In genomic region chr19:46745521-46746280, GRCh38 we compare ENCODE assay signal across 8 cellular contexts.
DNase-seq lines count a peak whose midpoint lies in the region; ATAC-seq and TF ChIP-seq lines count a peak whose summit lies in the region.

A gene with protein sequence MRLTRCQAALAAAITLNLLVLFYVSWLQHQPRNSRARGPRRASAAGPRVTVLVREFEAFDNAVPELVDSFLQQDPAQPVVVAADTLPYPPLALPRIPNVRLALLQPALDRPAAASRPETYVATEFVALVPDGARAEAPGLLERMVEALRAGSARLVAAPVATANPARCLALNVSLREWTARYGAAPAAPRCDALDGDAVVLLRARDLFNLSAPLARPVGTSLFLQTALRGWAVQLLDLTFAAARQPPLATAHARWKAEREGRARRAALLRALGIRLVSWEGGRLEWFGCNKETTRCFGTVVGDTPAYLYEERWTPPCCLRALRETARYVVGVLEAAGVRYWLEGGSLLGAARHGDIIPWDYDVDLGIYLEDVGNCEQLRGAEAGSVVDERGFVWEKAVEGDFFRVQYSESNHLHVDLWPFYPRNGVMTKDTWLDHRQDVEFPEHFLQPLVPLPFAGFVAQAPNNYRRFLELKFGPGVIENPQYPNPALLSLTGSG (plus strand): TSS chr19:46746057. CDS start chr19:46755451, 9,394 bp downstream.

- DNase-seq in DND-41: peak; percentile 39
- no peak for DNase-seq in cardiac fibroblast (ENCODE audit: low read depth in 2 of 2)
- peak; percentile 66 for DNase-seq in left kidney (ENCODE audit: low read depth, low spot score)
- DNase-seq in stimulated activated CD4-positive, alpha-beta T cell treated with anti-CD3 and anti-CD28 coated beads, Interleukin-4, amount 100 ng/mL, for 4 hours: peak; percentile 16 to 51
- DNase-seq in COR-L47 (lab: John Stamatoyannopoulos, UW): no peak

- H3K27me3 ChIP-seq in DND-41 (ENCODE audit: insufficient read depth, low read length, poor library complexity): no peaks in the 10 kb centered on the region
- H3K27me3 ChIP-seq in SU-DHL-6 (ENCODE audit: low read length): no peaks in the 10 kb centered on the region

- H3K4me2 ChIP-seq in DND-41 (ENCODE audit: insufficient read depth, low read length) (peak within 1 kb of the TSS; percentile 96), SU-DHL-6 (ENCODE audit: low read depth, low read length, poor library complexity, severe bottlenecking) (peak within 1 kb of the TSS; percentile 95)

- H2AFZ ChIP-seq in DND-41 (ENCODE audit: low read depth, low read length) (peak within 1 kb of the TSS; percentile 92), SU-DHL-6 (ENCODE audit: low read depth, low read length, severe bottlenecking) (peak within 1 kb of the TSS; percentile 78)

- H3K9me2 ChIP-seq in SU-DHL-6 (replicated peaks; ENCODE audit: insufficient read depth, low read length): no peaks in the 10 kb centered on the region

- H3F3A ChIP-seq in SU-DHL-6 (ENCODE audit: insufficient read depth): peaks cover 5% of the 10 kb centered on the region; the same call in 1 of the 2 replicates

- peaks cover 67% of the 10 kb centered on the region for H3K79me2 ChIP-seq in DND-41 (ENCODE audit: insufficient read depth, low read length)
- peaks cover 58% of the 10 kb centered on the region for H3K79me2 ChIP-seq in SU-DHL-6 (ENCODE audit: insufficient read depth, low read length)

- peak within 1 kb of the TSS; percentile 86 to 95 for H3K4me3 ChIP-seq in DND-41 (ENCODE audit: low read depth in 1 of 2, low read length in 2 of 2)
- peak within 1 kb of the TSS; percentile 90 for H3K4me3 ChIP-seq in SU-DHL-6 (ENCODE audit: insufficient read depth, low read length, poor library complexity, severe bottlenecking)
- peak within 1 kb of the TSS; percentile 95 to 96 for H3K4me3 ChIP-seq in cardiac fibroblast (replicated peaks in 1 of 2; ENCODE audit: low read depth in 2 of 2, low read length in 2 of 2)

- no peaks in the 10 kb centered on the region for H3K9me3 ChIP-seq in DND-41 (ENCODE audit: insufficient read depth, low read length, severe bottlenecking)
- no peaks in the 10 kb centered on the region for H3K9me3 ChIP-seq in SU-DHL-6 (ENCODE audit: insufficient read depth, low read length)

- H3K9ac ChIP-seq in DND-41 (ENCODE audit: low read depth, low read length): peak within 1 kb of the TSS; percentile 95
- peak within 1 kb of the TSS; percentile 99 for H3K9ac ChIP-seq in SU-DHL-6 (ENCODE audit: low read length)

- peaks cover 36% of the 10 kb centered on the region for H3K4me1 ChIP-seq in DND-41 (ENCODE audit: insufficient read depth, low read length)

- H3K27ac ChIP-seq in DND-41 (ENCODE audit: low read length) (peak within 1 kb of the TSS; percentile 87), SU-DHL-6 (ENCODE audit: low read depth, low read length) (peak within 1 kb of the TSS; percentile 80)

- peak; percentile 67 for ATAC-seq in DND-41 (ENCODE audit: insufficient read depth, low read depth)
- ATAC-seq in HG02610 (IDR thresholded peaks at IDR 0.05; ENCODE audit: unreplicated experiment): peak; percentile 34
- ATAC-seq in HG03460 (IDR thresholded peaks at IDR 0.05; ENCODE audit: unreplicated experiment): no peak

- TF ChIP-seq CTCF in DND-41 (IDR thresholded peaks at IDR 0.05; ENCODE audit: borderline replicate concordance, extremely low read depth, low read length, poor library complexity, severe bottlenecking) (no peak), SU-DHL-6 (IDR thresholded peaks at IDR 0.05; ENCODE audit: insufficient read depth, low read length, poor library complexity, severe bottlenecking) (no peak), cardiac fibroblast (IDR thresholded peaks at IDR 0.05; ENCODE audit: low read depth, low read length) (no peak)

- H4K20me1 ChIP-seq in DND-41 (ENCODE audit: insufficient read depth, low read length) (peaks cover 46% of the 10 kb centered on the region), SU-DHL-6 (ENCODE audit: low read depth, low read length) (no peaks in the 10 kb centered on the region; the same call in 1 of the 2 replicates)

- H3K36me3 ChIP-seq in DND-41 (ENCODE audit: insufficient read depth, low read length): peaks cover 39% of the 10 kb centered on the region
- H3K36me3 ChIP-seq in SU-DHL-6 (ENCODE audit: low read length): no peaks in the 10 kb centered on the region

Comparison
In these comparisons a context has a peak if more than half of its experiments do, and no peak if none do; other contexts are left out.
1. DNase-seq: peak in DND-41 (single experiment), left kidney (single experiment) and stimulated activated CD4-positive, alpha-beta T cell treated with anti-CD3 and anti-CD28 coated beads, Interleukin-4, amount 100 ng/mL, for 4 hours (2 of 2); none in cardiac fibroblast (0 of 2) and COR-L47 (single experiment).
2. Peak in every context shown above with its lines, with median percentiles within 50 percentile points of each other: H3K4me3 ChIP-seq.